ENCODE assay signal across 1 cellular context in the genomic region with DNA sequence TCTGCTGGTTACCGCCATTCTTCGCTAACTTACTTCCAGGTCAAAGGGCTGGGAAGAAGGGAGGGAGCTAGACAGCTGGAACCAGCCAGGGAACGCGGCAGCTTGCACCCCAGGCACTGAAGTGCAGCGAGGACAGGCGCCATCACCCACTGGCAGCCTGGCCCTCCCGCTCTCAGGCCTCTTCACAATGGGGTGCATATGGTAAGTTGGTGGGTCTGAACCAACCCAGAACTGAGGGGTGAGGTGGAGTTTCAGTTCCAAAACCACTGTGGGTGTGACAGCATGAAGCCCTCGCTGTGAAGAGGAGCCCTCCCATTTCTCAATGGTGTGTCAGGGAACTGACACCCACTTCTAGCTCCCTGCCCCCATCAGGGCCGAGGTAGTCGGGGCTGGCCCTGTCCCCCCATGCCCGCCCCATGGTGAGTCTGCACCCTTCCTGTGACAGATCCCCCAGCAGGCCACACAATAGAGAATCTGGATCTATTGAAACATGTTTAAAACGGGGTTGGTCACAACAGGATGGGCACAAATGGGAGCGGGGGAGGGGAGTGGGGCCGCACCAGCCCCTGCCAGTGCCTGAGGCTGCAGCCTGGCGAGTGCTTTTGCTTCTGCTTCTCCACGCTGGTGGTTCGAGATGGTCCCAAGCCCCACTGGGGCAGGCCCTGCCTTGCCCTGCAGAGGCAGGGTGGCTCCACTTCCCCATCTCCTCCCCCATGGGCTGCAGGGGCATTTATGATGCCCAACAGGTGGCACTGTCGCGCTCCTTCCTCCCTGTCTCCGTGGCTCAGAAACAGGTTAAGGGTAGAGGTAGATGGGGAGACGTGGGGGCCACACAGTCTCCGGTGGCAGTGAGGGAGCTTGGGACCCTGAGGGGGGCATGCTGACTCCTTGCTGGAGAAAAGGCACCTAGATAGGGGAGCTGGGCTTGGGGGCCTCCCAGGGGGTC.
TF ChIP-seq lines count a peak whose summit lies in the region.

No MANE protein-coding gene starts in this region.

TF ChIP-seq in GM12878, 131 proteins besides CTCF, POLR2A, EP300 and RAD21 (continues in another document):
- TF ChIP-seq ZSCAN29 (IDR thresholded peaks at IDR 0.05) (no peak), MTA2 (IDR thresholded peaks at IDR 0.05; ENCODE audit: low read depth) (peak; percentile 46; the same call in 1 of the 2 replicates), BACH1 (IDR thresholded peaks at IDR 0.05; ENCODE audit: borderline replicate concordance) (peak; percentile 65), NRF1 (conservative IDR thresholded peaks at IDR 0.05; ENCODE audit: low read depth, low read length) (no peak), RAD51 (IDR thresholded peaks at IDR 0.05) (no peak), BRCA1 (IDR thresholded peaks at IDR 0.05; ENCODE audit: low read depth, low read length) (no peak), PAX8 (IDR thresholded peaks at IDR 0.05) (no peak), RBBP5 (conservative IDR thresholded peaks at IDR 0.05) (no peak), SREBF1 (IDR thresholded peaks at IDR 0.05; ENCODE audit: low read length) (no peak; the same call in 1 of the 2 replicates), NFYA (IDR thresholded peaks at IDR 0.05; ENCODE audit: borderline replicate concordance, low read depth, low read length) (no peak), CBX5 (IDR thresholded peaks at IDR 0.05; ENCODE audit: low read depth) (no peak), FOS (IDR thresholded peaks at IDR 0.05; ENCODE audit: borderline replicate concordance, extremely low read depth, insufficient read length) (no peak), TBL1XR1 (IDR thresholded peaks at IDR 0.05; ENCODE audit: low read depth, low read length) (no peak), EZH2 (IDR thresholded peaks at IDR 0.05; ENCODE audit: borderline replicate concordance, control insufficient read depth, low read depth, low read length) (no peak), SRF (IDR thresholded peaks at IDR 0.05; ENCODE audit: low read depth in 2 of 2, low read length in 2 of 2) (no peak), HDAC6 (IDR thresholded peaks at IDR 0.05; ENCODE audit: unreplicated experiment) (no peak), POU2F2 (IDR thresholded peaks at IDR 0.05; ENCODE audit: borderline replicate concordance, low read depth, low read length) (peak; percentile 87; the same call in 2 of the 3 replicates), KAT2A (conservative IDR thresholded peaks at IDR 0.05; ENCODE audit: control insufficient read depth, low read depth, low read length) (no peak), RB1 (IDR thresholded peaks at IDR 0.05; ENCODE audit: borderline replicate concordance) (no peak), KDM1A (IDR thresholded peaks at IDR 0.05; ENCODE audit: borderline replicate concordance) (no peak), SUZ12 (IDR thresholded peaks at IDR 0.05; ENCODE audit: unreplicated experiment) (no peak), ZNF622 (IDR thresholded peaks at IDR 0.05) (no peak), GATAD2B (conservative IDR thresholded peaks at IDR 0.05; ENCODE audit: low read depth) (0 out of 2 replicates have a peak, but pooled peaks have one; percentile 13), YY1 (IDR thresholded peaks at IDR 0.05; ENCODE audit: low read depth, low read length) (peak; percentile 55), LARP7 (IDR thresholded peaks at IDR 0.05) (peak; percentile 51), GABPA (IDR thresholded peaks at IDR 0.05; ENCODE audit: low read depth) (no peak), KLF5 (IDR thresholded peaks at IDR 0.05; ENCODE audit: partially characterized antibody) (peak; percentile 35), MTA3 (IDR thresholded peaks at IDR 0.05; ENCODE audit: borderline replicate concordance, low read length) (peak; percentile 54; the same call in 1 of the 2 replicates), MYC (IDR thresholded peaks at IDR 0.05; ENCODE audit: insufficient read depth, insufficient read length, insufficient replicate concordance, low read length, severe bottlenecking) (no peak), NR2C1 (IDR thresholded peaks at IDR 0.05) (peak; percentile 22; the same call in 1 of the 2 replicates)
- TF ChIP-seq, protein P1, sequence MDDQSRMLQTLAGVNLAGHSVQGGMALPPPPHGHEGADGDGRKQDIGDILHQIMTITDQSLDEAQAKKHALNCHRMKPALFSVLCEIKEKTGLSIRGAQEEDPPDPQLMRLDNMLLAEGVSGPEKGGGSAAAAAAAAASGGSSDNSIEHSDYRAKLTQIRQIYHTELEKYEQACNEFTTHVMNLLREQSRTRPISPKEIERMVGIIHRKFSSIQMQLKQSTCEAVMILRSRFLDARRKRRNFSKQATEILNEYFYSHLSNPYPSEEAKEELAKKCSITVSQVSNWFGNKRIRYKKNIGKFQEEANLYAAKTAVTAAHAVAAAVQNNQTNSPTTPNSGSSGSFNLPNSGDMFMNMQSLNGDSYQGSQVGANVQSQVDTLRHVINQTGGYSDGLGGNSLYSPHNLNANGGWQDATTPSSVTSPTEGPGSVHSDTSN (IDR thresholded peaks at IDR 0.05; ENCODE audit: insufficient replicate concordance, low read depth, low read length), result no peak
- TF ChIP-seq, protein P2, sequence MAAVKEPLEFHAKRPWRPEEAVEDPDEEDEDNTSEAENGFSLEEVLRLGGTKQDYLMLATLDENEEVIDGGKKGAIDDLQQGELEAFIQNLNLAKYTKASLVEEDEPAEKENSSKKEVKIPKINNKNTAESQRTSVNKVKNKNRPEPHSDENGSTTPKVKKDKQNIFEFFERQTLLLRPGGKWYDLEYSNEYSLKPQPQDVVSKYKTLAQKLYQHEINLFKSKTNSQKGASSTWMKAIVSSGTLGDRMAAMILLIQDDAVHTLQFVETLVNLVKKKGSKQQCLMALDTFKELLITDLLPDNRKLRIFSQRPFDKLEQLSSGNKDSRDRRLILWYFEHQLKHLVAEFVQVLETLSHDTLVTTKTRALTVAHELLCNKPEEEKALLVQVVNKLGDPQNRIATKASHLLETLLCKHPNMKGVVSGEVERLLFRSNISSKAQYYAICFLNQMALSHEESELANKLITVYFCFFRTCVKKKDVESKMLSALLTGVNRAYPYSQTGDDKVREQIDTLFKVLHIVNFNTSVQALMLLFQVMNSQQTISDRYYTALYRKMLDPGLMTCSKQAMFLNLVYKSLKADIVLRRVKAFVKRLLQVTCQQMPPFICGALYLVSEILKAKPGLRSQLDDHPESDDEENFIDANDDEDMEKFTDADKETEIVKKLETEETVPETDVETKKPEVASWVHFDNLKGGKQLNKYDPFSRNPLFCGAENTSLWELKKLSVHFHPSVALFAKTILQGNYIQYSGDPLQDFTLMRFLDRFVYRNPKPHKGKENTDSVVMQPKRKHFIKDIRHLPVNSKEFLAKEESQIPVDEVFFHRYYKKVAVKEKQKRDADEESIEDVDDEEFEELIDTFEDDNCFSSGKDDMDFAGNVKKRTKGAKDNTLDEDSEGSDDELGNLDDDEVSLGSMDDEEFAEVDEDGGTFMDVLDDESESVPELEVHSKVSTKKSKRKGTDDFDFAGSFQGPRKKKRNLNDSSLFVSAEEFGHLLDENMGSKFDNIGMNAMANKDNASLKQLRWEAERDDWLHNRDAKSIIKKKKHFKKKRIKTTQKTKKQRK (IDR thresholded peaks at IDR 0.05; ENCODE audit: low read depth, low read length), result no peak
- TF ChIP-seq, protein P3, sequence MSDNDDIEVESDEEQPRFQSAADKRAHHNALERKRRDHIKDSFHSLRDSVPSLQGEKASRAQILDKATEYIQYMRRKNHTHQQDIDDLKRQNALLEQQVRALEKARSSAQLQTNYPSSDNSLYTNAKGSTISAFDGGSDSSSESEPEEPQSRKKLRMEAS (IDR thresholded peaks at IDR 0.05; ENCODE audit: low read depth, low read length), result 0 out of 2 replicates have a peak, but pooled peaks have one; percentile 13
- TF ChIP-seq, protein P4, sequence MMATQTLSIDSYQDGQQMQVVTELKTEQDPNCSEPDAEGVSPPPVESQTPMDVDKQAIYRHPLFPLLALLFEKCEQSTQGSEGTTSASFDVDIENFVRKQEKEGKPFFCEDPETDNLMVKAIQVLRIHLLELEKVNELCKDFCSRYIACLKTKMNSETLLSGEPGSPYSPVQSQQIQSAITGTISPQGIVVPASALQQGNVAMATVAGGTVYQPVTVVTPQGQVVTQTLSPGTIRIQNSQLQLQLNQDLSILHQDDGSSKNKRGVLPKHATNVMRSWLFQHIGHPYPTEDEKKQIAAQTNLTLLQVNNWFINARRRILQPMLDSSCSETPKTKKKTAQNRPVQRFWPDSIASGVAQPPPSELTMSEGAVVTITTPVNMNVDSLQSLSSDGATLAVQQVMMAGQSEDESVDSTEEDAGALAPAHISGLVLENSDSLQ (IDR thresholded peaks at IDR 0.05), result peak; percentile 61
- TF ChIP-seq, protein P5, sequence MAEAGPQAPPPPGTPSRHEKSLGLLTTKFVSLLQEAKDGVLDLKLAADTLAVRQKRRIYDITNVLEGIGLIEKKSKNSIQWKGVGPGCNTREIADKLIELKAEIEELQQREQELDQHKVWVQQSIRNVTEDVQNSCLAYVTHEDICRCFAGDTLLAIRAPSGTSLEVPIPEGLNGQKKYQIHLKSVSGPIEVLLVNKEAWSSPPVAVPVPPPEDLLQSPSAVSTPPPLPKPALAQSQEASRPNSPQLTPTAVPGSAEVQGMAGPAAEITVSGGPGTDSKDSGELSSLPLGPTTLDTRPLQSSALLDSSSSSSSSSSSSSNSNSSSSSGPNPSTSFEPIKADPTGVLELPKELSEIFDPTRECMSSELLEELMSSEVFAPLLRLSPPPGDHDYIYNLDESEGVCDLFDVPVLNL (IDR thresholded peaks at IDR 0.05; ENCODE audit: low read depth, low read length), result no peak
- TF ChIP-seq, protein P6, sequence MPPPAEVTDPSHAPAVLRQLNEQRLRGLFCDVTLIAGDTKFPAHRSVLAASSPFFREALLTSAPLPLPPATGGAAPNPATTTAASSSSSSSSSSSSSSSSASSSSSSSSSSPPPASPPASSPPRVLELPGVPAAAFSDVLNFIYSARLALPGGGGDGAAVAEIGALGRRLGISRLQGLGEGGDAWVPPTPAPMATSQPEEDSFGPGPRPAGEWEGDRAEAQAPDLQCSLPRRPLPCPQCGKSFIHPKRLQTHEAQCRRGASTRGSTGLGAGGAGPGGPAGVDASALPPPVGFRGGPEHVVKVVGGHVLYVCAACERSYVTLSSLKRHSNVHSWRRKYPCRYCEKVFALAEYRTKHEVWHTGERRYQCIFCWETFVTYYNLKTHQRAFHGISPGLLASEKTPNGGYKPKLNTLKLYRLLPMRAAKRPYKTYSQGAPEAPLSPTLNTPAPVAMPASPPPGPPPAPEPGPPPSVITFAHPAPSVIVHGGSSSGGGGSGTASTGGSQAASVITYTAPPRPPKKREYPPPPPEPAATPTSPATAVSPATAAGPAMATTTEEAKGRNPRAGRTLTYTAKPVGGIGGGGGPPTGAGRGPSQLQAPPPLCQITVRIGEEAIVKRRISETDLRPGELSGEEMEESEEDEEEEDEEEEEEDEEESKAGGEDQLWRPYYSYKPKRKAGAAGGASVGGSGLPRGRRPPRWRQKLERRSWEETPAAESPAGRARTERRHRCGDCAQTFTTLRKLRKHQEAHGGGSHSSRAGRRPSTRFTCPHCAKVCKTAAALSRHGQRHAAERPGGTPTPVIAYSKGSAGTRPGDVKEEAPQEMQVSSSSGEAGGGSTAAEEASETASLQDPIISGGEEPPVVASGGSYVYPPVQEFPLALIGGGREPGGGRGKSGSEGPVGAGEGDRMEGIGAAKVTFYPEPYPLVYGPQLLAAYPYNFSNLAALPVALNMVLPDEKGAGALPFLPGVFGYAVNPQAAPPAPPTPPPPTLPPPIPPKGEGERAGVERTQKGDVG (CRISPR knock-in tag; IDR thresholded peaks at IDR 0.05), result no peak
- TF ChIP-seq, protein P7, sequence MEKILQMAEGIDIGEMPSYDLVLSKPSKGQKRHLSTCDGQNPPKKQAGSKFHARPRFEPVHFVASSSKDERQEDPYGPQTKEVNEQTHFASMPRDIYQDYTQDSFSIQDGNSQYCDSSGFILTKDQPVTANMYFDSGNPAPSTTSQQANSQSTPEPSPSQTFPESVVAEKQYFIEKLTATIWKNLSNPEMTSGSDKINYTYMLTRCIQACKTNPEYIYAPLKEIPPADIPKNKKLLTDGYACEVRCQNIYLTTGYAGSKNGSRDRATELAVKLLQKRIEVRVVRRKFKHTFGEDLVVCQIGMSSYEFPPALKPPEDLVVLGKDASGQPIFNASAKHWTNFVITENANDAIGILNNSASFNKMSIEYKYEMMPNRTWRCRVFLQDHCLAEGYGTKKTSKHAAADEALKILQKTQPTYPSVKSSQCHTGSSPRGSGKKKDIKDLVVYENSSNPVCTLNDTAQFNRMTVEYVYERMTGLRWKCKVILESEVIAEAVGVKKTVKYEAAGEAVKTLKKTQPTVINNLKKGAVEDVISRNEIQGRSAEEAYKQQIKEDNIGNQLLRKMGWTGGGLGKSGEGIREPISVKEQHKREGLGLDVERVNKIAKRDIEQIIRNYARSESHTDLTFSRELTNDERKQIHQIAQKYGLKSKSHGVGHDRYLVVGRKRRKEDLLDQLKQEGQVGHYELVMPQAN (conservative IDR thresholded peaks at IDR 0.05), result peak; percentile 10; the same call in 1 of the 2 replicates
- TF ChIP-seq, protein P8, sequence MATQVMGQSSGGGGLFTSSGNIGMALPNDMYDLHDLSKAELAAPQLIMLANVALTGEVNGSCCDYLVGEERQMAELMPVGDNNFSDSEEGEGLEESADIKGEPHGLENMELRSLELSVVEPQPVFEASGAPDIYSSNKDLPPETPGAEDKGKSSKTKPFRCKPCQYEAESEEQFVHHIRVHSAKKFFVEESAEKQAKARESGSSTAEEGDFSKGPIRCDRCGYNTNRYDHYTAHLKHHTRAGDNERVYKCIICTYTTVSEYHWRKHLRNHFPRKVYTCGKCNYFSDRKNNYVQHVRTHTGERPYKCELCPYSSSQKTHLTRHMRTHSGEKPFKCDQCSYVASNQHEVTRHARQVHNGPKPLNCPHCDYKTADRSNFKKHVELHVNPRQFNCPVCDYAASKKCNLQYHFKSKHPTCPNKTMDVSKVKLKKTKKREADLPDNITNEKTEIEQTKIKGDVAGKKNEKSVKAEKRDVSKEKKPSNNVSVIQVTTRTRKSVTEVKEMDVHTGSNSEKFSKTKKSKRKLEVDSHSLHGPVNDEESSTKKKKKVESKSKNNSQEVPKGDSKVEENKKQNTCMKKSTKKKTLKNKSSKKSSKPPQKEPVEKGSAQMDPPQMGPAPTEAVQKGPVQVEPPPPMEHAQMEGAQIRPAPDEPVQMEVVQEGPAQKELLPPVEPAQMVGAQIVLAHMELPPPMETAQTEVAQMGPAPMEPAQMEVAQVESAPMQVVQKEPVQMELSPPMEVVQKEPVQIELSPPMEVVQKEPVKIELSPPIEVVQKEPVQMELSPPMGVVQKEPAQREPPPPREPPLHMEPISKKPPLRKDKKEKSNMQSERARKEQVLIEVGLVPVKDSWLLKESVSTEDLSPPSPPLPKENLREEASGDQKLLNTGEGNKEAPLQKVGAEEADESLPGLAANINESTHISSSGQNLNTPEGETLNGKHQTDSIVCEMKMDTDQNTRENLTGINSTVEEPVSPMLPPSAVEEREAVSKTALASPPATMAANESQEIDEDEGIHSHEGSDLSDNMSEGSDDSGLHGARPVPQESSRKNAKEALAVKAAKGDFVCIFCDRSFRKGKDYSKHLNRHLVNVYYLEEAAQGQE (IDR thresholded peaks at IDR 0.05; ENCODE audit: low read depth, low read length), result no peak
